8 cellular contexts compared by ENCODE assay signal in genomic region chr4:180828455-180829018, GRCh38.
DNase-seq lines count a peak whose midpoint lies in the region; ATAC-seq and TF ChIP-seq lines count a peak whose summit lies in the region.

No MANE protein-coding gene starts in this region.

- H3K4me1 Mint-ChIP-seq in endothelial cell (ENCODE audit: unreplicated experiment): peaks cover 12% of the 10 kb centered on the region

- peak overlapping the region; percentile 85; the same call in 1 of the 2 replicates for H2AFZ ChIP-seq in OCI-LY7 (ENCODE audit: low read length)

- no TSS peak for BruUV-seq in OCI-LY7 (replicated peaks; lab: Mats Ljungman, UMichigan)

- no peak overlapping the region for H3K4me3 Mint-ChIP-seq in endothelial cell (ENCODE audit: unreplicated experiment)

- H3K27ac ChIP-seq in OCI-LY7 (ENCODE audit: low read depth, low read length, poor library complexity, severe bottlenecking): no peak overlapping the region

- TF ChIP-seq CTCF in OCI-LY7 (conservative IDR thresholded peaks at IDR 0.05; ENCODE audit: low read length) (peak; percentile 95), endothelial cell (IDR thresholded peaks at IDR 0.05; ENCODE audit: unreplicated experiment) (peak; percentile 82)

- H3K9me3 Mint-ChIP-seq in endothelial cell (ENCODE audit: unreplicated experiment): no peaks in the 10 kb centered on the region

- H3K27ac Mint-ChIP-seq in endothelial cell (ENCODE audit: unreplicated experiment): no peak overlapping the region

- no peak overlapping the region for H3K4me3 ChIP-seq in OCI-LY7 (ENCODE audit: low read depth, low read length, poor library complexity, severe bottlenecking)

- ATAC-seq in GM18520 (IDR thresholded peaks at IDR 0.05; ENCODE audit: unreplicated experiment) (no peak), GM21447 (IDR thresholded peaks at IDR 0.05; ENCODE audit: unreplicated experiment) (no peak)

- no peaks in the 10 kb centered on the region; the same call in 1 of the 2 replicates for H3K9me3 ChIP-seq in OCI-LY7 (ENCODE audit: low read length)

- DNase-seq in DMS153 (lab: John Stamatoyannopoulos, UW): peak; percentile 21
- DNase-seq in Kasumi-1 (lab: John Stamatoyannopoulos, UW): peak; percentile 71 to 87
- peak; percentile 68 for DNase-seq in OCI-LY7 (ENCODE audit: low spot score)
- peak; percentile 38 for DNase-seq in endothelial cell (ENCODE audit: low spot score)
- peak; percentile 40 for DNase-seq in non-pigmented ciliary epithelial cell (ENCODE audit: low read depth)
- no peak for DNase-seq in ureter (ENCODE audit: low spot score)

- H3K36me3 Mint-ChIP-seq in endothelial cell (ENCODE audit: low read depth, unreplicated experiment): peaks cover 4% of the 10 kb centered on the region

- H3K4me1 ChIP-seq in OCI-LY7 (ENCODE audit: insufficient read depth, low read length, poor library complexity, severe bottlenecking): peaks cover 21% of the 10 kb centered on the region

- H3K4me2 ChIP-seq in OCI-LY7 (ENCODE audit: low read length): no peak overlapping the region

- intact Hi-C loops in OCI-LY7 (cut with micrococcal nuclease; ENCODE audit: unreplicated experiment): loop anchor here (5.0 kb wide), 1 partner anchor 161 kb away; no protein-coding TSS in a partner anchor

- H3K27me3 Mint-ChIP-seq in endothelial cell (ENCODE audit: unreplicated experiment): no peaks in the 10 kb centered on the region

- POLR2A ChIA-PET in OCI-LY7 (lab: Charles Lee): interaction anchor here (0.6 to 1.8 kb wide), 3 partner anchors 47 to 531 kb away, joined by 3 to 7 read pairs (median 3); no protein-coding TSS in a partner anchor

- CTCF ChIA-PET in OCI-LY7 (lab: Charles Lee; ENCODE audit: unreplicated experiment): no interaction called here

- H3K9me2 ChIP-seq in OCI-LY7 (ENCODE audit: insufficient read depth, low read length): no peaks in the 10 kb centered on the region

- no peaks in the 10 kb centered on the region for H4K20me1 ChIP-seq in OCI-LY7 (ENCODE audit: insufficient read depth, low read length)

- no peaks in the 10 kb centered on the region for H3K79me2 ChIP-seq in OCI-LY7 (ENCODE audit: insufficient read depth, low read depth, low read length)

- no peaks in the 10 kb centered on the region for H3K36me3 ChIP-seq in OCI-LY7 (ENCODE audit: insufficient read depth, low read length)
